ENCODE assay signal across 1 cellular context in the genomic region with DNA sequence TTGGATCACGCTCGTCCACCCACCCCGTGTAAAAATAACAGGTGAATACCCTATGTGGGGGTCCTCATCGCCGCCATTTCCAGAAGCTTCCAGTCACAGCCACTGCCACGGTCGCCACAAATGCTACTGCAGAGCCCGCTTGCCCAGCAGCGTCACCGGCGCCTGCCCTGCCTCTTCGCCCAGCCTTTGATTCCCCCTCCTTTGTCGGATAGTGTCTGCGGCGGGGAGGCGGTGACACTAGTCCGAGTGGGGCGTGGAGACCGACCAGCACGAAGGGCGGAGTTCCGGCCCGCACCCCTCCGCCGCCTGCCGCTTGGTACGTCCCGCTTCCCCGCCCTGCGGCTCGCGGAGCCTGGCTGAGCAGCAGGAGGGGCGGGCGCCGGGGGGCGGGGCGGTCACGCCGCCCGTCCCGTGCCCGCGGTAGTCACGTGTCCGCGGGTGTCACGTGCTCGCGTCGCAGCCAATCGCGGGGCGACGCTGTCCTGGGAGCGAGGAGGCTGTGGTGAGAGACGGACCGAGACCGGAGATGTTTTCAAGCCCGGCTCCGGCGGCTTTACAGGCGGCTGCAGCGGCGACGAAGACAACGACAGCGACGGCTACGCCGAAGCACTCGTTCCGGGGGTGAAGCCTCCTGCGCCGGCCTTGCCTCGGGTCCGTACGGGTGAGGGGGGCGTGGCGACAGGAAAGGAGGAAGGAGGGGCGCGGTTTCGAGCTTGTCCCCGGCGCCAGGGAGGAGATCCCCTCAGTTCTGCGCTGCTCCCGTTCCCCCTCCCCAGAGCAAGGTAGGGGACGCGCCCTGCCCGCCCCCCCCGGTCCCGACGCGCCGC.
TF ChIP-seq lines count a peak whose summit lies in the region.

A gene (plus strand): TSS at position 467 of the 827 bp plus-strand sequence. CDS start 45,652 bp downstream, outside the sequence.

TF ChIP-seq in HepG2, 621 proteins besides CTCF, POLR2A, EP300 and RAD21 (continued from another document and continues in another):
- TF ChIP-seq ETV5 (CRISPR knock-in tag; IDR thresholded peaks at IDR 0.05; ENCODE audit: borderline replicate concordance) (peak; percentile 94), SRSF1 (optimal IDR thresholded peaks at IDR 0.05; ENCODE audit: low read depth, low read length) (no peak), ZNF607 (CRISPR knock-in tag; IDR thresholded peaks at IDR 0.05; ENCODE audit: borderline replicate concordance) (no peak; the same call in 1 of the 2 replicates), SETDB1 (CRISPR knock-in tag; IDR thresholded peaks at IDR 0.05; ENCODE audit: borderline replicate concordance) (no peak), ZMYM4 (CRISPR knock-in tag; IDR thresholded peaks at IDR 0.05) (peak; percentile 89), ZKSCAN8 (CRISPR knock-in tag; IDR thresholded peaks at IDR 0.05; ENCODE audit: borderline replicate concordance) (no peak; the same call in 1 of the 2 replicates), ZC3H4 (CRISPR knock-in tag; IDR thresholded peaks at IDR 0.05; ENCODE audit: borderline replicate concordance) (0 out of 2 replicates have a peak, but pooled peaks have one; percentile 7), NPAS2 (CRISPR knock-in tag; IDR thresholded peaks at IDR 0.05; ENCODE audit: borderline replicate concordance) (peak; percentile 93; the same call in 1 of the 2 replicates), ZNF703 (CRISPR knock-in tag; IDR thresholded peaks at IDR 0.05; ENCODE audit: borderline replicate concordance) (no peak), TP53 (CRISPR knock-in tag; conservative IDR thresholded peaks at IDR 0.05) (no peak), SMYD3 (CRISPR knock-in tag; IDR thresholded peaks at IDR 0.05) (0 out of 2 replicates have a peak, but pooled peaks have one; percentile 35), ZNF749 (CRISPR knock-in tag; IDR thresholded peaks at IDR 0.05; ENCODE audit: borderline replicate concordance) (peak; percentile 85), ZNF251 (CRISPR knock-in tag; IDR thresholded peaks at IDR 0.05) (0 out of 2 replicates have a peak, but pooled peaks have one; percentile 65), DR1 (CRISPR knock-in tag; IDR thresholded peaks at IDR 0.05) (0 out of 2 replicates have a peak, but pooled peaks have one; percentile 47), HIVEP1 (CRISPR knock-in tag; IDR thresholded peaks at IDR 0.05) (no peak; the same call in 1 of the 2 replicates), FOSL2 (CRISPR knock-in tag; IDR thresholded peaks at IDR 0.05) (no peak), TMF1 (CRISPR knock-in tag; IDR thresholded peaks at IDR 0.05; ENCODE audit: low read depth) (no peak), ZNF10 (CRISPR knock-in tag; IDR thresholded peaks at IDR 0.05; ENCODE audit: borderline replicate concordance, low read depth) (no peak), SSRP1 (CRISPR knock-in tag; IDR thresholded peaks at IDR 0.05) (no peak; the same call in 1 of the 2 replicates), NONO (IDR thresholded peaks at IDR 0.05) (no peak), NONO (CRISPR knock-in tag; conservative IDR thresholded peaks at IDR 0.05) (peak; percentile 93)
- TF ChIP-seq, protein P1, sequence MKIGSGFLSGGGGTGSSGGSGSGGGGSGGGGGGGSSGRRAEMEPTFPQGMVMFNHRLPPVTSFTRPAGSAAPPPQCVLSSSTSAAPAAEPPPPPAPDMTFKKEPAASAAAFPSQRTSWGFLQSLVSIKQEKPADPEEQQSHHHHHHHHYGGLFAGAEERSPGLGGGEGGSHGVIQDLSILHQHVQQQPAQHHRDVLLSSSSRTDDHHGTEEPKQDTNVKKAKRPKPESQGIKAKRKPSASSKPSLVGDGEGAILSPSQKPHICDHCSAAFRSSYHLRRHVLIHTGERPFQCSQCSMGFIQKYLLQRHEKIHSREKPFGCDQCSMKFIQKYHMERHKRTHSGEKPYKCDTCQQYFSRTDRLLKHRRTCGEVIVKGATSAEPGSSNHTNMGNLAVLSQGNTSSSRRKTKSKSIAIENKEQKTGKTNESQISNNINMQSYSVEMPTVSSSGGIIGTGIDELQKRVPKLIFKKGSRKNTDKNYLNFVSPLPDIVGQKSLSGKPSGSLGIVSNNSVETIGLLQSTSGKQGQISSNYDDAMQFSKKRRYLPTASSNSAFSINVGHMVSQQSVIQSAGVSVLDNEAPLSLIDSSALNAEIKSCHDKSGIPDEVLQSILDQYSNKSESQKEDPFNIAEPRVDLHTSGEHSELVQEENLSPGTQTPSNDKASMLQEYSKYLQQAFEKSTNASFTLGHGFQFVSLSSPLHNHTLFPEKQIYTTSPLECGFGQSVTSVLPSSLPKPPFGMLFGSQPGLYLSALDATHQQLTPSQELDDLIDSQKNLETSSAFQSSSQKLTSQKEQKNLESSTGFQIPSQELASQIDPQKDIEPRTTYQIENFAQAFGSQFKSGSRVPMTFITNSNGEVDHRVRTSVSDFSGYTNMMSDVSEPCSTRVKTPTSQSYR (CRISPR knock-in tag; IDR thresholded peaks at IDR 0.05; ENCODE audit: borderline replicate concordance): peak; percentile 57; the same call in 1 of the 2 replicates
- TF ChIP-seq, protein P2, sequence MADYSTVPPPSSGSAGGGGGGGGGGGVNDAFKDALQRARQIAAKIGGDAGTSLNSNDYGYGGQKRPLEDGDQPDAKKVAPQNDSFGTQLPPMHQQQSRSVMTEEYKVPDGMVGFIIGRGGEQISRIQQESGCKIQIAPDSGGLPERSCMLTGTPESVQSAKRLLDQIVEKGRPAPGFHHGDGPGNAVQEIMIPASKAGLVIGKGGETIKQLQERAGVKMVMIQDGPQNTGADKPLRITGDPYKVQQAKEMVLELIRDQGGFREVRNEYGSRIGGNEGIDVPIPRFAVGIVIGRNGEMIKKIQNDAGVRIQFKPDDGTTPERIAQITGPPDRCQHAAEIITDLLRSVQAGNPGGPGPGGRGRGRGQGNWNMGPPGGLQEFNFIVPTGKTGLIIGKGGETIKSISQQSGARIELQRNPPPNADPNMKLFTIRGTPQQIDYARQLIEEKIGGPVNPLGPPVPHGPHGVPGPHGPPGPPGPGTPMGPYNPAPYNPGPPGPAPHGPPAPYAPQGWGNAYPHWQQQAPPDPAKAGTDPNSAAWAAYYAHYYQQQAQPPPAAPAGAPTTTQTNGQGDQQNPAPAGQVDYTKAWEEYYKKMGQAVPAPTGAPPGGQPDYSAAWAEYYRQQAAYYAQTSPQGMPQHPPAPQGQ (CRISPR knock-in tag; IDR thresholded peaks at IDR 0.05; ENCODE audit: borderline replicate concordance): no peak
- TF ChIP-seq, protein P3, sequence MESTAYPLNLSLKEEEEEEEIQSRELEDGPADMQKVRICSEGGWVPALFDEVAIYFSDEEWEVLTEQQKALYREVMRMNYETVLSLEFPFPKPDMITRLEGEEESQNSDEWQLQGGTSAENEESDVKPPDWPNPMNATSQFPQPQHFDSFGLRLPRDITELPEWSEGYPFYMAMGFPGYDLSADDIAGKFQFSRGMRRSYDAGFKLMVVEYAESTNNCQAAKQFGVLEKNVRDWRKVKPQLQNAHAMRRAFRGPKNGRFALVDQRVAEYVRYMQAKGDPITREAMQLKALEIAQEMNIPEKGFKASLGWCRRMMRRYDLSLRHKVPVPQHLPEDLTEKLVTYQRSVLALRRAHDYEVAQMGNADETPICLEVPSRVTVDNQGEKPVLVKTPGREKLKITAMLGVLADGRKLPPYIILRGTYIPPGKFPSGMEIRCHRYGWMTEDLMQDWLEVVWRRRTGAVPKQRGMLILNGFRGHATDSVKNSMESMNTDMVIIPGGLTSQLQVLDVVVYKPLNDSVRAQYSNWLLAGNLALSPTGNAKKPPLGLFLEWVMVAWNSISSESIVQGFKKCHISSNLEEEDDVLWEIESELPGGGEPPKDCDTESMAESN (CRISPR knock-in tag; conservative IDR thresholded peaks at IDR 0.05): peak; percentile 83
- TF ChIP-seq, protein P4, sequence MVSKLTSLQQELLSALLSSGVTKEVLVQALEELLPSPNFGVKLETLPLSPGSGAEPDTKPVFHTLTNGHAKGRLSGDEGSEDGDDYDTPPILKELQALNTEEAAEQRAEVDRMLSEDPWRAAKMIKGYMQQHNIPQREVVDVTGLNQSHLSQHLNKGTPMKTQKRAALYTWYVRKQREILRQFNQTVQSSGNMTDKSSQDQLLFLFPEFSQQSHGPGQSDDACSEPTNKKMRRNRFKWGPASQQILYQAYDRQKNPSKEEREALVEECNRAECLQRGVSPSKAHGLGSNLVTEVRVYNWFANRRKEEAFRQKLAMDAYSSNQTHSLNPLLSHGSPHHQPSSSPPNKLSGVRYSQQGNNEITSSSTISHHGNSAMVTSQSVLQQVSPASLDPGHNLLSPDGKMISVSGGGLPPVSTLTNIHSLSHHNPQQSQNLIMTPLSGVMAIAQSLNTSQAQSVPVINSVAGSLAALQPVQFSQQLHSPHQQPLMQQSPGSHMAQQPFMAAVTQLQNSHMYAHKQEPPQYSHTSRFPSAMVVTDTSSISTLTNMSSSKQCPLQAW (CRISPR knock-in tag; IDR thresholded peaks at IDR 0.05): peak; percentile 71
- TF ChIP-seq, protein P5, sequence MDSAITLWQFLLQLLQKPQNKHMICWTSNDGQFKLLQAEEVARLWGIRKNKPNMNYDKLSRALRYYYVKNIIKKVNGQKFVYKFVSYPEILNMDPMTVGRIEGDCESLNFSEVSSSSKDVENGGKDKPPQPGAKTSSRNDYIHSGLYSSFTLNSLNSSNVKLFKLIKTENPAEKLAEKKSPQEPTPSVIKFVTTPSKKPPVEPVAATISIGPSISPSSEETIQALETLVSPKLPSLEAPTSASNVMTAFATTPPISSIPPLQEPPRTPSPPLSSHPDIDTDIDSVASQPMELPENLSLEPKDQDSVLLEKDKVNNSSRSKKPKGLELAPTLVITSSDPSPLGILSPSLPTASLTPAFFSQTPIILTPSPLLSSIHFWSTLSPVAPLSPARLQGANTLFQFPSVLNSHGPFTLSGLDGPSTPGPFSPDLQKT (CRISPR knock-in tag; IDR thresholded peaks at IDR 0.05; ENCODE audit: borderline replicate concordance): no peak
- TF ChIP-seq, protein P6, sequence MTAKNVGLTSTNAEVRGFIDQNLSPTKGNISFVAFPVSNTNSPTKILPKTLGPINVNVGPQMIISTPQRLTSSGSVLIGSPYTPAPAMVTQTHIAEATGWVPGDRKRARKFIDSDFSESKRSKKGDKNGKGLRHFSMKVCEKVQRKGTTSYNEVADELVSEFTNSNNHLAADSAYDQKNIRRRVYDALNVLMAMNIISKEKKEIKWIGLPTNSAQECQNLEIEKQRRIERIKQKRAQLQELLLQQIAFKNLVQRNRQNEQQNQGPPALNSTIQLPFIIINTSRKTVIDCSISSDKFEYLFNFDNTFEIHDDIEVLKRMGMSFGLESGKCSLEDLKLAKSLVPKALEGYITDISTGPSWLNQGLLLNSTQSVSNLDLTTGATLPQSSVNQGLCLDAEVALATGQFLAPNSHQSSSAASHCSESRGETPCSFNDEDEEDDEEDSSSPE (CRISPR knock-in tag; IDR thresholded peaks at IDR 0.05): peak; percentile 62; the same call in 1 of the 2 replicates
- TF ChIP-seq, protein P7, sequence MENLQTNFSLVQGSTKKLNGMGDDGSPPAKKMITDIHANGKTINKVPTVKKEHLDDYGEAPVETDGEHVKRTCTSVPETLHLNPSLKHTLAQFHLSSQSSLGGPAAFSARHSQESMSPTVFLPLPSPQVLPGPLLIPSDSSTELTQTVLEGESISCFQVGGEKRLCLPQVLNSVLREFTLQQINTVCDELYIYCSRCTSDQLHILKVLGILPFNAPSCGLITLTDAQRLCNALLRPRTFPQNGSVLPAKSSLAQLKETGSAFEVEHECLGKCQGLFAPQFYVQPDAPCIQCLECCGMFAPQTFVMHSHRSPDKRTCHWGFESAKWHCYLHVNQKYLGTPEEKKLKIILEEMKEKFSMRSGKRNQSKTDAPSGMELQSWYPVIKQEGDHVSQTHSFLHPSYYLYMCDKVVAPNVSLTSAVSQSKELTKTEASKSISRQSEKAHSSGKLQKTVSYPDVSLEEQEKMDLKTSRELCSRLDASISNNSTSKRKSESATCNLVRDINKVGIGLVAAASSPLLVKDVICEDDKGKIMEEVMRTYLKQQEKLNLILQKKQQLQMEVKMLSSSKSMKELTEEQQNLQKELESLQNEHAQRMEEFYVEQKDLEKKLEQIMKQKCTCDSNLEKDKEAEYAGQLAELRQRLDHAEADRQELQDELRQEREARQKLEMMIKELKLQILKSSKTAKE (CRISPR knock-in tag; IDR thresholded peaks at IDR 0.05; ENCODE audit: borderline replicate concordance): peak; percentile 72; the same call in 1 of the 2 replicates
- TF ChIP-seq, protein P8, sequence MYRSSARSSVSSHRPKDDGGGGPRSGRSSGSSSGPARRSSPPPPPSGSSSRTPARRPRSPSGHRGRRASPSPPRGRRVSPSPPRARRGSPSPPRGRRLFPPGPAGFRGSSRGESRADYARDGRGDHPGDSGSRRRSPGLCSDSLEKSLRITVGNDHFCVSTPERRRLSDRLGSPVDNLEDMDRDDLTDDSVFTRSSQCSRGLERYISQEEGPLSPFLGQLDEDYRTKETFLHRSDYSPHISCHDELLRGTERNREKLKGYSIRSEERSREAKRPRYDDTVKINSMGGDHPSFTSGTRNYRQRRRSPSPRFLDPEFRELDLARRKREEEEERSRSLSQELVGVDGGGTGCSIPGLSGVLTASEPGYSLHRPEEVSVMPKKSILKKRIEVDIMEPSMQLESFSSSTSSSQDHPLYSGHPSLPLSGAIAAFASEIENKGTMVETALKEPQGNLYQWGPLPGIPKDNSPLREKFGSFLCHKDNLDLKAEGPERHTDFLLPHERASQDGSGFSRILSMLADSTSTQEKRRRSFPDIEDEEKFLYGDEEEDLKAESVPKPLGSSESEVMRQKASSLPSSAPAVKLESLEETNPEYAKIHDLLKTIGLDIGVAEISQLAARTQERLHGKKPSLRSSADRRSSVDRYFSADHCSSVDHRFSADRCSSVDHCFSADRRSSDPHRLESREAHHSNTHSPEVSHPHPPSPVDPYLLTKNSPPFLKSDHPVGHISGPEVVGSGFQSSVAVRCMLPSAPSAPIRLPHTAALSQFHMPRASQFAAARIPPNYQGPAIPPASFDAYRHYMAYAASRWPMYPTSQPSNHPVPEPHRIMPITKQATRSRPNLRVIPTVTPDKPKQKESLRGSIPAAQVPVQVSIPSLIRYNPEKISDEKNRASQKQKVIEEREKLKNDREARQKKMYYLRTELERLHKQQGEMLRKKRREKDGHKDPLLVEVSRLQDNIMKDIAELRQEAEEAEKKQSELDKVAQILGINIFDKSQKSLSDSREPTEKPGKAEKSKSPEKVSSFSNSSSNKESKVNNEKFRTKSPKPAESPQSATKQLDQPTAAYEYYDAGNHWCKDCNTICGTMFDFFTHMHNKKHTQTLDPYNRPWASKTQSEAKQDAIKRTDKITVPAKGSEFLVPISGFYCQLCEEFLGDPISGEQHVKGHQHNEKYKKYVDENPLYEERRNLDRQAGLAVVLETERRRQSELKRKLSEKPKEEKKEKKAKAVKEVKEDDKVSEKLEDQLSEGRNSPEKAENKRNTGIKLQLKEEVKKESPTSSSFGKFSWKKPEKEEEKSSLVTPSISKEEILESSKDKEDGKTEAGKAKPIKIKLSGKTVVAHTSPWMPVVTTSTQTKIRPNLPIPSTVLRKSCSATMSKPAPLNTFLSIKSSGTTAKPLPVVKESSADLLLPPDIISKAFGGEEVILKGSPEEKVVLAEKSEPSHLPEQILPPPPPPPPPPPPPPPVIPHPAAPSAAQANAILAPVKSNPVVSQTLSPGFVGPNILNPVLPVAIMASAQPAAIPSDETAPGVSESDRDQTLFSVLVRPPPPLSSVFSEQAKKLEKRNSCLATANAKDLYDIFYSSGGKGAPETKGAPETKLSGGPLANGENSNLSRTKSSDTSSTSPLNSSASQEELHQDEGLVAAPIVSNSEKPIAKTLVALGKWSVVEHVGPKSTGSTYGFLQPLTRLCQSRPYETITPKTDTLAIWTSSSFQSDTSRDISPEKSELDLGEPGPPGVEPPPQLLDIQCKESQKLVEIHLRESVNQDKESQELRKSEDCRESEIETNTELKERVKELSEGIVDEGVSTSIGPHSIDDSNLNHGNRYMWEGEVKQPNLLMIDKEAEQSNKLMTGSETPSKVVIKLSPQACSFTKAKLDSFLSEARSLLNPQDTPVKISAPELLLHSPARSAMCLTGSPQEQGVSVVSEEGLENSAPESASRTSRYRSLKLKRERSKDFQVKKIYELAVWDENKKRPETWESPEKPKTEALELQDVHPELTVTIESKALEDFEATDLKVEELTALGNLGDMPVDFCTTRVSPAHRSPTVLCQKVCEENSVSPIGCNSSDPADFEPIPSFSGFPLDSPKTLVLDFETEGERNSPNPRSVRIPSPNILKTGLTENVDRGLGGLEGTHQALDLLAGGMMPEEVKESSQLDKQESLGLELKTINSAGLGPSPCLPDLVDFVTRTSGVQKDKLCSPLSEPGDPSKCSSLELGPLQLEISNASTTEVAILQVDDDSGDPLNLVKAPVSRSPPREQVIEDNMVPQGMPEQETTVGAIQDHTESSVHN (CRISPR knock-in tag; IDR thresholded peaks at IDR 0.05): peak; percentile 75; the same call in 1 of the 2 replicates
